Comparison of ENCODE assay signal across 8 cellular contexts in the genomic region with DNA sequence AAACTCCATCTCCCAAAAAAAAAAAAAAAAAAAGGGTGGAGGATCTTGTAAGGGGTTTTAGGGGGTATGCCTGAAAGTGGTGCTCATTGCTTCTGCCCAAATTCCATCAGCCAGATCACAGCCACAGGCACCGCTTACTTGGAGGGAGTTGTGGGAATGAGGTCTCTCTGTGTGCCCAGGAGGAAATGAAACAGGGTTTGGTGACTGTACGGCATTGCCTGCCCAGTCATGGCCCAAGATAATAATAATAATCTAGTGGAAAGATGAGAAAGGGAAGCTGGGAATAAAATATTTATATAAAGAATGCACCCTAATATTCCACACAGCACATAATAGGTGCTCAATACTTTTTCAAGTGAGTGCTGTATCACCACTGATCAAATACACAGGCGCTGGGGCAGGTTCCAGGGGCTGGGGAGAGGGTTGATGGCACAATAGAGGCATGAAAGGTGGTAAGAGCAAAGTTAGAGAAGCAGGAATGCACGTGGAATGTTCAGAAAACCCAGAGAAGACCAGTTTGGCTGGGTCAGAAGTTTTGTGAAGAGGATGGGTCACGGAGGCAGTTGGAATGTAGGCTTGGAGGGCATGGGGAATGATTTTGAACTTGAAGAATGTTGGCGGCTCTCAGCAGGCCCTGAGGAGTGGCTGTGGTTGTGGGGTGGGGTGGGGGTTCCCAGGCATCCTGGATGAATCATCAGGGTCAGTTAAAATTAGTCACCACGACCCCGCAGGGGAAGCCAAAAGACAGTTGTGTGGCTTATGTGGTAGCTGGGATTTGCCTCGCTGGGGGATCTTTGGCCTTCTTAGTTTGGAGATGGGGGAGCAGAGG. TPM values are rescaled to one million over a fixed set of nuclear protein-coding genes. Genes with fewer than 3 reads are reported as not detected.
A peak's percentile ranks its signal among the peaks of the same experiment; 100 is the strongest.
DNase-seq lines count a peak whose midpoint lies in the region; ATAC-seq and TF ChIP-seq lines count a peak whose summit lies in the region.

No MANE protein-coding gene starts in this region.

- H3K36me3 ChIP-seq in CD4-positive, alpha-beta memory T cell (ENCODE audit: insufficient read depth, low read length), result no peaks in the 10 kb centered on the region
- no peaks in the 10 kb centered on the region for H3K36me3 ChIP-seq in Loucy (ENCODE audit: insufficient read depth, low read length)

- TF ChIP-seq CTCF in Loucy (conservative IDR thresholded peaks at IDR 0.05; ENCODE audit: low read length), result no peak

- H4K20me1 ChIP-seq in Loucy (ENCODE audit: insufficient read depth, low read length, poor library complexity, severe bottlenecking), result no peaks in the 10 kb centered on the region

- CTCF ChIA-PET in CD4-positive, alpha-beta memory T cell (lab: Charles Lee; ENCODE audit: partially characterized antibody), result interaction anchor here (1.2 kb wide), 1 partner anchor 46 kb away, joined by 3 read pairs; no protein-coding TSS in a partner anchor

- no peaks in the 10 kb centered on the region for H3K9me3 Mint-ChIP-seq in CD4-positive, alpha-beta memory T cell

- H3K27ac Mint-ChIP-seq in CD4-positive, alpha-beta memory T cell, result peak overlapping the region in 6 of 7 donors; percentile 4 to 89 (median 62)

- H3K27me3 Mint-ChIP-seq in CD4-positive, alpha-beta memory T cell, result peaks cover 0 to 1% of the 10 kb centered on the region in 2 donors

- peaks cover 22% of the 10 kb centered on the region for H3K4me1 ChIP-seq in CD4-positive, alpha-beta memory T cell (ENCODE audit: insufficient read depth, low read length)
- peaks cover 32% of the 10 kb centered on the region for H3K4me1 ChIP-seq in Loucy (ENCODE audit: insufficient read depth, low read length, poor library complexity, severe bottlenecking)

- POLR2A ChIA-PET in CD4-positive, alpha-beta memory T cell (lab: Charles Lee; ENCODE audit: partially characterized antibody), result no interaction called here

- H3K9me3 ChIP-seq in CD4-positive, alpha-beta memory T cell (ENCODE audit: control insufficient read depth in 1 of 2, low read length in 2 of 2), result no peaks in the 10 kb centered on the region
- no peaks in the 10 kb centered on the region for H3K9me3 ChIP-seq in Loucy (ENCODE audit: insufficient read depth, low read depth, low read length)

- H3K4me1 Mint-ChIP-seq in CD4-positive, alpha-beta memory T cell, result peaks cover 22 to 29% (median 25%) of the 10 kb centered on the region in 4 donors

- H3K36me3 Mint-ChIP-seq in CD4-positive, alpha-beta memory T cell, result no peaks in the 10 kb centered on the region

- H3K4me2 ChIP-seq in Loucy (ENCODE audit: low read depth, low read length, poor library complexity, severe bottlenecking), result peak overlapping the region; percentile 65

- H3K9ac ChIP-seq in Loucy (ENCODE audit: low read depth, low read length, poor library complexity, severe bottlenecking), result peak overlapping the region; percentile 16

- no peaks in the 10 kb centered on the region for H3K79me2 ChIP-seq in Loucy (ENCODE audit: insufficient read depth, low read length)

- peaks cover 11% of the 10 kb centered on the region for H3F3A ChIP-seq in Loucy (ENCODE audit: low read depth)

- no peak overlapping the region for H3K27ac ChIP-seq in CD4-positive, alpha-beta memory T cell (ENCODE audit: low read depth, low read length)
- peak overlapping the region in 16 of 21 experiments; percentile 2 to 69 (median 45) for H3K27ac ChIP-seq in skin epidermis

- intact Hi-C loops in CD4-positive, alpha-beta memory T cell (cut with micrococcal nuclease), result loop anchor here (5.0 kb wide), 1 partner anchor 438 kb away; no protein-coding TSS in a partner anchor

- DNase-seq in CD4-positive, alpha-beta memory T cell, result peak in 2 of 5 donors; percentile 20 to 59
- peak; percentile 31 for DNase-seq in activated T-cell treated with anti-CD3 and anti-CD28 coated beads, Interleukin-2, amount 50 U/mL, for 1 hour
- DNase-seq in foreskin melanocyte (peak; percentile 91), NCI-H128 (lab: John Stamatoyannopoulos, UW; ENCODE audit: unreplicated experiment) (no peak), NAMALWA (ENCODE audit: low spot score) (no peak)

- no peaks in the 10 kb centered on the region for H3K27me3 ChIP-seq in CD4-positive, alpha-beta memory T cell (ENCODE audit: insufficient read depth, low read length)
- H3K27me3 ChIP-seq in Loucy (ENCODE audit: insufficient read depth, low read length, poor library complexity, severe bottlenecking), result no peaks in the 10 kb centered on the region

- ATAC-seq in GM18520 (IDR thresholded peaks at IDR 0.05; ENCODE audit: unreplicated experiment), result no peak

- H3K4me3 Mint-ChIP-seq in CD4-positive, alpha-beta memory T cell, result no peak overlapping the region

- H3K9me2 ChIP-seq in Loucy (replicated peaks; ENCODE audit: low read depth, low read length), result no peaks in the 10 kb centered on the region

- no peak overlapping the region for H3K4me3 ChIP-seq in CD4-positive, alpha-beta memory T cell (ENCODE audit: low read length in 2 of 2)
- no peak overlapping the region for H3K4me3 ChIP-seq in Loucy (ENCODE audit: low read length, poor library complexity, severe bottlenecking)
- H3K4me3 ChIP-seq in skin epidermis, result no peak overlapping the region

- no peak overlapping the region; the same call in 1 of the 2 replicates for H2AFZ ChIP-seq in Loucy (ENCODE audit: low read length)

RNA-seq across cellular contexts. Expression of gene MB, which starts 12.5 kb away (rescaled TPM):
- not detected for total RNA-seq in CD4-positive, alpha-beta memory T cell
- not detected for polyA plus RNA-seq in CD4-positive, alpha-beta memory T cell

RNA-seq across cellular contexts. Expression of gene APOL6, which starts 18.6 kb away (rescaled TPM):
- 10 to 100 TPM; 50.6 to 52.0 TPM for total RNA-seq in CD4-positive, alpha-beta memory T cell
- polyA plus RNA-seq in CD4-positive, alpha-beta memory T cell, result 10 to 100 TPM in 1 of 2 donors, 1 to 10 TPM in 1; 8.5 to 24.1 TPM

Comparison
In these comparisons a context has a peak if more than half of its experiments do, and no peak if none do; other contexts are left out.
1. DNase-seq: peak in activated T-cell treated with anti-CD3 and anti-CD28 coated beads, Interleukin-2, amount 50 U/mL, for 1 hour (single experiment) and foreskin melanocyte (single experiment); none in NCI-H128 (single experiment) and NAMALWA (single experiment).